10 cellular contexts compared by ENCODE assay signal in genomic region chr6:166586424-166587156, GRCh38. TPM values are rescaled to one million over a fixed set of nuclear protein-coding genes. Genes with fewer than 3 reads are reported as not detected.
DNase-seq lines count a peak whose midpoint lies in the region; ATAC-seq, FAIRE-seq and TF ChIP-seq lines count a peak whose summit lies in the region.
"Had no signal": no experiment of that assay in that cellular context is flagged by ENCODE, and none has a peak within 500 bp of the region (broad histone marks: within the 10 kb centered on the region; RNA-seq: fewer than 3 reads in every experiment).

TSS of gene RAMACL (minus strand) at chr6:166586678. CDS start at chr6:166586477, 201 bp downstream.

- no peaks in the 10 kb centered on the region for H3K4me1 ChIP-seq in Caco-2

- CTCF ChIA-PET in Caco-2 (lab: Charles Lee) = no interaction called here

- no TSS peak for BruUV-seq in Caco-2 (replicated peaks; lab: Mats Ljungman, UMichigan)

- H3K4me3 ChIP-seq in Caco-2 (ENCODE audit: low read depth, low read length) = no peak within 1 kb of the TSS
- H3K4me3 ChIP-seq: skin epidermis had no signal

- H3K4me3 Mint-ChIP-seq in Caco-2 (ENCODE audit: unreplicated experiment) (no peak within 1 kb of the TSS), glutamatergic neuron (ENCODE audit: unreplicated experiment) (no peak within 1 kb of the TSS)

- POLR2A ChIA-PET in Caco-2 (lab: Charles Lee) = no interaction called here

- peak; percentile 61 for ATAC-seq in HG03097 (IDR thresholded peaks at IDR 0.05; ENCODE audit: low FRiP score, unreplicated experiment)

- no peaks in the 10 kb centered on the region for H3K9me3 ChIP-seq in Caco-2

- DNase-seq in Caco-2 (peak; percentile 60 to 76), GM19239 (ENCODE audit: insufficient read length, low spot score) (peak; percentile 86), SKM-1 (lab: John Stamatoyannopoulos, UW; ENCODE audit: unreplicated experiment) (peak; percentile 4), glutamatergic neuron (no peak), mesenteric fat pad (ENCODE audit: low spot score) (no peak)
- peak; percentile 30 for DNase-seq in effector CD4-positive, alpha-beta T cell
- peak; percentile 3 for DNase-seq in stimulated activated CD8-positive, alpha-beta memory T cell treated with anti-CD3 and anti-CD28 coated beads, Interleukin-7, amount 100 ng/mL, for 24 hours (ENCODE audit: low read depth)

- H3K27ac Mint-ChIP-seq in Caco-2 (ENCODE audit: unreplicated experiment) (no peak within 1 kb of the TSS), glutamatergic neuron (ENCODE audit: unreplicated experiment) (no peak within 1 kb of the TSS)

- TF ChIP-seq CTCF in Caco-2 (IDR thresholded peaks at IDR 0.05; ENCODE audit: insufficient read depth in 1 of 2, low read depth in 1 of 2, low read length in 1 of 2, severe bottlenecking in 1 of 2, unreplicated experiment in 1 of 2) (no peak), glutamatergic neuron (IDR thresholded peaks at IDR 0.05; ENCODE audit: partially characterized antibody, unreplicated experiment) (no peak)

- H3K36me3 ChIP-seq in Caco-2 (ENCODE audit: control insufficient read depth, insufficient read depth, low read length) = no peaks in the 10 kb centered on the region

- FAIRE-seq in GM19239 (lab: Jason Lieb, UNC) = peak; percentile 86

- no peaks in the 10 kb centered on the region for H3K27me3 ChIP-seq in Caco-2 (replicated peaks; ENCODE audit: control insufficient read depth, insufficient read depth, low read length)
- H3K27me3 ChIP-seq: dorsolateral prefrontal cortex had no signal

- no peaks in the 10 kb centered on the region for H3K4me1 Mint-ChIP-seq in Caco-2 (ENCODE audit: low read depth, unreplicated experiment)
- peaks cover 22% of the 10 kb centered on the region for H3K4me1 Mint-ChIP-seq in glutamatergic neuron (ENCODE audit: low read depth, unreplicated experiment)

- no peaks in the 10 kb centered on the region for H3K9me3 Mint-ChIP-seq in Caco-2 (ENCODE audit: unreplicated experiment)
- H3K9me3 Mint-ChIP-seq in glutamatergic neuron (ENCODE audit: unreplicated experiment) = peaks cover 1% of the 10 kb centered on the region

- intact Hi-C loops in Caco-2 (cut with micrococcal nuclease; ENCODE audit: unreplicated experiment) = loop anchor here (5.0 kb wide), 1 partner anchor 41 kb away; the partner anchor contains the start of gene RPS6KA2

- H3K27me3 Mint-ChIP-seq in Caco-2 (ENCODE audit: insufficient read depth, unreplicated experiment) (peaks cover 4% of the 10 kb centered on the region), glutamatergic neuron (ENCODE audit: unreplicated experiment) (no peaks in the 10 kb centered on the region)

- no peaks in the 10 kb centered on the region for H3K36me3 Mint-ChIP-seq in Caco-2 (ENCODE audit: insufficient read depth, unreplicated experiment)
- H3K36me3 Mint-ChIP-seq in glutamatergic neuron (ENCODE audit: unreplicated experiment) = no peaks in the 10 kb centered on the region

RNA-seq across cellular contexts. Expression of gene RAMACL, which starts in this region (rescaled TPM):
- total RNA-seq in Caco-2 (2022) (0.20 and 0.39 TPM in 2 replicates), glutamatergic neuron (ENCODE audit: unreplicated experiment) (9.5 TPM), mesenteric fat pad (3.2 TPM)

Comparison
In these comparisons a context has a peak if more than half of its experiments do, and no peak if none do; other contexts are left out.
1. Peak in DNase-seq in Caco-2; RNA of the gene not detected or under 1 TPM.
2. DNase-seq: peak in GM19239 (single experiment), SKM-1 (single experiment), effector CD4-positive, alpha-beta T cell (single experiment) and stimulated activated CD8-positive, alpha-beta memory T cell treated with anti-CD3 and anti-CD28 coated beads, Interleukin-7, amount 100 ng/mL, for 24 hours (single experiment); none in glutamatergic neuron (single experiment) and mesenteric fat pad (single experiment).